Comparison of ENCODE assay signal across 18 cellular contexts in the genomic region with DNA sequence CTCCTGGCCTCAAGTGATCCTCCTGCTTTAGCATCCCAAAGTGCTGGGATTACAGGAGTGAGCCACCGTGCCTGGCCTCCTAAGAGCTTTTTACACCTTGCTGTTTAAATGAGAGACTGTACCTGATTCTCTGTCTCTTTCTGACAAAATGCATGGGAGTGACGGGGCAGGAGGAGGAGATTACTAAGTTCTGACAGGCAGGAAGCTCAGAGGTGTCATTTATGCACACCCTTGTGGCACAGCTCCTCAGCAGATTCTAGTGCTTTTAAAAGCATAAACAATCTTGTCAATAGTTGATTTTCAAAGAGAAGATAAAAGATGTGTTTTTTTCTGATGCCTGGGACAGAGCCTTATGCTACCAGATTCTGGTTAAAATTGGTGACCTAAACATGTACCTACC. TPM values are rescaled to one million over a fixed set of nuclear protein-coding genes. Genes with fewer than 3 reads are reported as not detected.
A peak's percentile ranks its signal among the peaks of the same experiment; 100 is the strongest.
DNase-seq lines count a peak whose midpoint lies in the region; ATAC-seq, FAIRE-seq and TF ChIP-seq lines count a peak whose summit lies in the region.
"Had no signal": no experiment of that assay in that cellular context is flagged by ENCODE, and none has a peak within 500 bp of the region (broad histone marks: within the 10 kb centered on the region; RNA-seq: fewer than 3 reads in every experiment).

No MANE protein-coding gene starts in this region.

- no peak overlapping the region for H3K27ac ChIP-seq in HepG2 (ENCODE audit: extremely low read length, insufficient read depth, low read length)
- H3K27ac ChIP-seq: BLaER1 treated with 17β-estradiol and CSF1 and Interleukin-3, amounts not matched to agents 10 nM and 100 nM; PC-9 had no signal

- BruUV-seq in HepG2 (replicated peaks; lab: Mats Ljungman, UMichigan): no TSS peak

- no peak for TF ChIP-seq RAD21 in HepG2 (CRISPR knock-in tag; IDR thresholded peaks at IDR 0.05)

- FAIRE-seq in HepG2 (lab: Jason Lieb, UNC): no peak
- FAIRE-seq: H1 had no signal

- no peak overlapping the region for H3K27ac Mint-ChIP-seq in memory B cell
- no peak overlapping the region for H3K27ac Mint-ChIP-seq in type B pancreatic cell
- H3K27ac Mint-ChIP-seq: T-cell had no signal

- no peaks in the 10 kb centered on the region for H4K20me1 ChIP-seq in HepG2 (ENCODE audit: insufficient read depth, low read length)
- H4K20me1 ChIP-seq: BLaER1 treated with 17β-estradiol and CSF1 and Interleukin-3, amounts not matched to agents 10 nM and 100 nM had no signal

- POLR2A ChIA-PET in HepG2 (lab: Yijun Ruan, JAX): no interaction called here

- H3K4me3 ChIP-seq in HepG2 (replicated peaks in 1 of 3; ENCODE audit: insufficient read depth in 1 of 3, low read depth in 2 of 3, low read length in 3 of 3): no peak overlapping the region
- H3K4me3 ChIP-seq: BLaER1 treated with 17β-estradiol and CSF1 and Interleukin-3, amounts not matched to agents 10 nM and 100 nM; PC-9 had no signal

- CTCF ChIA-PET in HepG2 (lab: Yijun Ruan, JAX; ENCODE audit: low intra/inter-chr PET ratio, low total read pairs): no interaction called here

- no peaks in the 10 kb centered on the region for H3K36me3 ChIP-seq in HepG2 (replicated peaks in 1 of 2; ENCODE audit: control insufficient read depth in 1 of 2, insufficient read depth in 2 of 2, low read length in 2 of 2)
- H3K36me3 ChIP-seq: BLaER1 treated with 17β-estradiol and CSF1 and Interleukin-3, amounts not matched to agents 10 nM and 100 nM had no signal

- no peaks in the 10 kb centered on the region for H3K79me2 ChIP-seq in HepG2 (ENCODE audit: insufficient read depth, low read length)

- H3K9me3 Mint-ChIP-seq in memory B cell: no peaks in the 10 kb centered on the region
- no peaks in the 10 kb centered on the region for H3K9me3 Mint-ChIP-seq in type B pancreatic cell
- H3K9me3 Mint-ChIP-seq: T-cell had no signal

- H3K27me3 Mint-ChIP-seq in memory B cell (peaks cover 1% of the 10 kb centered on the region), type B pancreatic cell (peaks cover 30% of the 10 kb centered on the region)

- no peak for TF ChIP-seq POLR2A in HepG2 (IDR thresholded peaks at IDR 0.05; ENCODE audit: insufficient read depth in 1 of 2, low read depth in 2 of 2, low read length in 2 of 2)

- intact Hi-C loops in HepG2 (cut with micrococcal nuclease; ENCODE audit: unreplicated experiment): no loop called here

- TF ChIP-seq EP300 in HepG2 (IDR thresholded peaks at IDR 0.05; ENCODE audit: low read depth in 2 of 2, low read length in 2 of 2) (no peak), HepG2 (CRISPR knock-in tag; IDR thresholded peaks at IDR 0.05; ENCODE audit: borderline replicate concordance) (no peak)

- WGBS in HepG2 (ENCODE audit: low lambda C conversion rate): 33% methylated on average over 2 of the region's 2 CpGs

- H2AFZ ChIP-seq in HepG2 (ENCODE audit: low read length): no peak overlapping the region
- H2AFZ ChIP-seq: PC-9 had no signal

- H3K36me3 Mint-ChIP-seq in memory B cell (no peaks in the 10 kb centered on the region), type B pancreatic cell (no peaks in the 10 kb centered on the region)
- H3K36me3 Mint-ChIP-seq: T-cell had no signal

- no peak overlapping the region for H3K4me2 ChIP-seq in HepG2 (ENCODE audit: low read depth, low read length)
- H3K4me2 ChIP-seq: BLaER1 treated with 17β-estradiol and CSF1 and Interleukin-3, amounts not matched to agents 10 nM and 100 nM; PC-9 had no signal

- H3K4me1 Mint-ChIP-seq in memory B cell: peaks cover 6% of the 10 kb centered on the region
- no peaks in the 10 kb centered on the region for H3K4me1 Mint-ChIP-seq in type B pancreatic cell (ENCODE audit: unreplicated experiment)
- H3K4me1 Mint-ChIP-seq: T-cell had no signal

- no peaks in the 10 kb centered on the region for H3K9me3 ChIP-seq in HepG2 (ENCODE audit: low read length)
- H3K9me3 ChIP-seq: BLaER1 treated with 17β-estradiol and CSF1 and Interleukin-3, amounts not matched to agents 10 nM and 100 nM had no signal

- no peaks in the 10 kb centered on the region for H3K4me1 ChIP-seq in HepG2 (ENCODE audit: insufficient read depth, low read length)
- H3K4me1 ChIP-seq: BLaER1 treated with 17β-estradiol and CSF1 and Interleukin-3, amounts not matched to agents 10 nM and 100 nM had no signal

- H3K4me3 Mint-ChIP-seq in memory B cell: peak overlapping the region; percentile 11
- no peak overlapping the region for H3K4me3 Mint-ChIP-seq in type B pancreatic cell
- H3K4me3 Mint-ChIP-seq: T-cell had no signal

- in situ Hi-C loops in HepG2 (cut with HindIII; ENCODE audit: extremely low pct_ligation_motif_present, low pct_unique_long_range_greater_than_20kb): no loop called here

- DNase-seq in memory B cell (ENCODE audit: low spot score in 2 of 2) (no peak), DMS153 treated with DMSO at 0.1 percent for 48 hours (lab: John Stamatoyannopoulos, UW; ENCODE audit: unreplicated experiment) (no peak), type B pancreatic cell (ENCODE audit: extremely low spot score, unreplicated experiment) (no peak), HepG2 (ENCODE audit: low spot score) (no peak)
- DNase-seq: NCI-H146, NCI-H226, NCI-H526 treated with DMSO at 0.1 percent for 48 hours, PC-9, T-cell, T1000 had no signal

- no peak for TF ChIP-seq CTCF in type B pancreatic cell (conservative IDR thresholded peaks at IDR 0.05)
- TF ChIP-seq CTCF in HepG2 (CRISPR knock-in tag; IDR thresholded peaks at IDR 0.05): no peak

- peak; percentile 46 for ATAC-seq in GM18502 (IDR thresholded peaks at IDR 0.05; ENCODE audit: poor library complexity, unreplicated experiment)
- peak; percentile 47 for ATAC-seq in GM19438 (IDR thresholded peaks at IDR 0.05; ENCODE audit: low read depth, unreplicated experiment)
- peak; percentile 51 for ATAC-seq in HG03025 (IDR thresholded peaks at IDR 0.05; ENCODE audit: low FRiP score, unreplicated experiment)
- peak; percentile 42 for ATAC-seq in memory B cell (ENCODE audit: low read depth)
- ATAC-seq in HG02610 (IDR thresholded peaks at IDR 0.05; ENCODE audit: unreplicated experiment): no peak
- no peak for ATAC-seq in HepG2
- ATAC-seq: T-cell had no signal

- peaks cover 1 to 5% of the 10 kb centered on the region in 2 experiments; a peak in 2 of 5 replicates for H3K27me3 ChIP-seq in HepG2 (ENCODE audit: control insufficient read depth in 1 of 2, insufficient read depth in 2 of 2, low read length in 2 of 2)
- H3K27me3 ChIP-seq: BLaER1 treated with 17β-estradiol and CSF1 and Interleukin-3, amounts not matched to agents 10 nM and 100 nM had no signal

- no peak overlapping the region for H3K9ac ChIP-seq in HepG2 (ENCODE audit: insufficient read depth, low read depth, low read length)
- H3K9ac ChIP-seq: BLaER1 treated with 17β-estradiol and CSF1 and Interleukin-3, amounts not matched to agents 10 nM and 100 nM had no signal

TF ChIP-seq in HepG2, 621 proteins besides CTCF, POLR2A, EP300 and RAD21:
- TF ChIP-seq, protein P1, sequence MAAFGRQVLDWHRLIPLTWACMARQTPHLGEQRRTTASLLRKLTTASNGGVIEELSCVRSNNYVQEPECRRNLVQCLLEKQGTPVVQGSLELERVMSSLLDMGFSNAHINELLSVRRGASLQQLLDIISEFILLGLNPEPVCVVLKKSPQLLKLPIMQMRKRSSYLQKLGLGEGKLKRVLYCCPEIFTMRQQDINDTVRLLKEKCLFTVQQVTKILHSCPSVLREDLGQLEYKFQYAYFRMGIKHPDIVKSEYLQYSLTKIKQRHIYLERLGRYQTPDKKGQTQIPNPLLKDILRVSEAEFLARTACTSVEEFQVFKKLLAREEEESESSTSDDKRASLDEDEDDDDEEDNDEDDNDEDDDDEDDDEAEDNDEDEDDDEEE (CRISPR knock-in tag; IDR thresholded peaks at IDR 0.05): no peak
- TF ChIP-seq, protein P2, sequence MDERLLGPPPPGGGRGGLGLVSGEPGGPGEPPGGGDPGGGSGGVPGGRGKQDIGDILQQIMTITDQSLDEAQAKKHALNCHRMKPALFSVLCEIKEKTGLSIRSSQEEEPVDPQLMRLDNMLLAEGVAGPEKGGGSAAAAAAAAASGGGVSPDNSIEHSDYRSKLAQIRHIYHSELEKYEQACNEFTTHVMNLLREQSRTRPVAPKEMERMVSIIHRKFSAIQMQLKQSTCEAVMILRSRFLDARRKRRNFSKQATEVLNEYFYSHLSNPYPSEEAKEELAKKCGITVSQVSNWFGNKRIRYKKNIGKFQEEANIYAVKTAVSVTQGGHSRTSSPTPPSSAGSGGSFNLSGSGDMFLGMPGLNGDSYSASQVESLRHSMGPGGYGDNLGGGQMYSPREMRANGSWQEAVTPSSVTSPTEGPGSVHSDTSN (CRISPR knock-in tag; IDR thresholded peaks at IDR 0.05): no peak
- no peak for TF ChIP-seq ARNTL (CRISPR knock-in tag; IDR thresholded peaks at IDR 0.05)

RNA-seq across cellular contexts. Expression of a gene that starts 39.7 kb away (rescaled TPM):
- total RNA-seq in type B pancreatic cell (ENCODE audit: low replicate concordance) (1.2 and 1.6 TPM in 2 replicates), HepG2 (2016; rRNA removed; fragmentation: Illumina TruSeq; extraction: Trizol) (not detected in 2 replicates)
- not detected in 2 replicates for total RNA-seq in HepG2 (2016; cell fraction: cytosol; rRNA removed; fragmentation: Illumina TruSeq; extraction: Trizol; ENCODE audit: low read depth)
- total RNA-seq in HepG2 (2016; cell fraction: insoluble cytoplasmic fraction; rRNA removed; fragmentation: Illumina TruSeq; extraction: Trizol): not detected in 2 replicates
- not detected in 2 replicates for total RNA-seq in HepG2 (2016; cell fraction: membrane; rRNA removed; fragmentation: Illumina TruSeq; extraction: Trizol)
- not detected in 2 replicates for total RNA-seq in HepG2 (2016; cell fraction: nucleus; rRNA removed; fragmentation: Illumina TruSeq; extraction: Trizol)
- polyA plus RNA-seq in HepG2 (2011; rRNA removed): not detected in 2 replicates
- not detected in 2 replicates for polyA plus RNA-seq in HepG2 (2011; cell fraction: cytosol; rRNA removed)
- not detected in 2 replicates for polyA plus RNA-seq in HepG2 (2011; cell fraction: nucleus; rRNA removed)
- not detected in 2 replicates for polyA plus RNA-seq in HepG2 (2012)
- not detected in 2 replicates for polyA plus RNA-seq in HepG2 (2016; cell fraction: cytosol; fragmentation: Illumina TruSeq; extraction: Trizol; ENCODE audit: low read depth)
- not detected in 2 replicates for polyA plus RNA-seq in HepG2 (2016; cell fraction: insoluble cytoplasmic fraction; fragmentation: Illumina TruSeq; extraction: Trizol; ENCODE audit: low read depth)
- polyA plus RNA-seq in HepG2 (2016; cell fraction: membrane; fragmentation: Illumina TruSeq; extraction: Trizol; ENCODE audit: low read depth): not detected in 2 replicates
- not detected in 2 replicates for polyA plus RNA-seq in HepG2 (2016; cell fraction: nucleus; fragmentation: Illumina TruSeq; extraction: Trizol; ENCODE audit: insufficient read depth, low read depth)
- 19.2 TPM in 1 of 2 replicates, not detected in the other for polyA minus RNA-seq in HepG2 (2011; rRNA and poly(A)+ RNA removed; ENCODE audit: low replicate concordance)
- not detected in 2 replicates for polyA minus RNA-seq in HepG2 (2011; cell fraction: cytosol; rRNA and poly(A)+ RNA removed)
- not detected in 2 replicates for polyA minus RNA-seq in HepG2 (2011; cell fraction: nucleus; rRNA and poly(A)+ RNA removed)
- total RNA-seq: A172, Daoy, H1 had no signal

Comparison
In these comparisons a context has a peak if more than half of its experiments do, and no peak if none do; other contexts are left out.
1. ATAC-seq: peak in GM18502 (single experiment), GM19438 (single experiment), HG03025 (single experiment) and memory B cell (single experiment); none in HG02610 (single experiment) and HepG2 (single experiment).